Comparison of ENCODE assay signal across 36 cellular contexts in genomic region chr2:141565597-141565996, GRCh38.
"Had no signal": no experiment of that assay in that cellular context is flagged by ENCODE, and none has a peak within 500 bp of the region (broad histone marks: within the 10 kb centered on the region; RNA-seq: fewer than 3 reads in every experiment).

No MANE protein-coding gene starts in this region.

- H3K36me3 ChIP-seq: ascending aorta, WERI-Rb-1 had no signal

- H3K27me3 ChIP-seq: ascending aorta had no signal

- H3K4me1 Mint-ChIP-seq: activated CD4-positive, alpha-beta memory T cell treated with anti-CD3 and anti-CD28 coated beads, Interleukin-2, amount 10 ng/mL, durations not matched to agents 7 days and 5 days; activated CD4-positive, alpha-beta T cell treated with anti-CD3 and anti-CD28 coated beads for 36 hours; activated CD4-positive, alpha-beta T cell treated with anti-CD3 and anti-CD28 coated beads, Interleukin-2, amount 10 ng/mL, durations not matched to agents 7 days and 5 days; activated CD8-positive, alpha-beta memory T cell treated with anti-CD3 and anti-CD28 coated beads, Interleukin-2, amount 10 ng/mL, durations not matched to agents 7 days and 5 days; activated naive CD4-positive, alpha-beta T cell treated with anti-CD3 and anti-CD28 coated beads, Interleukin-2, amount 10 ng/mL, durations not matched to agents 7 days and 5 days; activated naive CD4-positive, alpha-beta T cell treated with anti-CD3 and anti-CD28 coated beads, Interleukin-2, amount 50 U/mL, for 24 hours; activated naive CD8-positive, alpha-beta T cell treated with anti-CD3 and anti-CD28 coated beads, Interleukin-2, amount 10 ng/mL, durations not matched to agents 7 days and 5 days; activated naive CD8-positive, alpha-beta T cell treated with anti-CD3 and anti-CD28 coated beads, Interleukin-2, amount 50 U/mL, for 24 hours had no signal

- H3K9me3 ChIP-seq: ascending aorta had no signal

- H3K4me3 ChIP-seq: ascending aorta had no signal

- H3K36me3 Mint-ChIP-seq: activated CD8-positive, alpha-beta memory T cell treated with anti-CD3 and anti-CD28 coated beads, Interleukin-2, amount 10 ng/mL, durations not matched to agents 7 days and 5 days; activated naive CD4-positive, alpha-beta T cell treated with anti-CD3 and anti-CD28 coated beads, Interleukin-2, amount 10 ng/mL, durations not matched to agents 7 days and 5 days; activated naive CD4-positive, alpha-beta T cell treated with anti-CD3 and anti-CD28 coated beads, Interleukin-2, amount 50 U/mL, for 24 hours; activated naive CD8-positive, alpha-beta T cell; activated naive CD8-positive, alpha-beta T cell treated with anti-CD3 and anti-CD28 coated beads, Interleukin-2, amount 10 ng/mL, durations not matched to agents 7 days and 5 days; brain; WTC11 had no signal

- H3K4me1 ChIP-seq: ascending aorta had no signal

- H3K27me3 Mint-ChIP-seq: activated CD4-positive, alpha-beta memory T cell treated with anti-CD3 and anti-CD28 coated beads, Interleukin-2, amount 10 ng/mL, durations not matched to agents 7 days and 5 days; activated CD4-positive, alpha-beta T cell treated with anti-CD3 and anti-CD28 coated beads for 36 hours; activated CD4-positive, alpha-beta T cell treated with anti-CD3 and anti-CD28 coated beads, Interleukin-2, amount 10 ng/mL, durations not matched to agents 7 days and 5 days; activated CD8-positive, alpha-beta memory T cell treated with anti-CD3 and anti-CD28 coated beads, Interleukin-2, amount 10 ng/mL, durations not matched to agents 7 days and 5 days; activated naive CD4-positive, alpha-beta T cell treated with anti-CD3 and anti-CD28 coated beads, Interleukin-2, amount 10 ng/mL, durations not matched to agents 7 days and 5 days; activated naive CD4-positive, alpha-beta T cell treated with anti-CD3 and anti-CD28 coated beads, Interleukin-2, amount 50 U/mL, for 24 hours; activated naive CD8-positive, alpha-beta T cell; activated naive CD8-positive, alpha-beta T cell treated with anti-CD3 and anti-CD28 coated beads, Interleukin-2, amount 10 ng/mL, durations not matched to agents 7 days and 5 days; activated naive CD8-positive, alpha-beta T cell treated with anti-CD3 and anti-CD28 coated beads, Interleukin-2, amount 50 U/mL, for 24 hours; activated T-cell treated with anti-CD3 and anti-CD28 coated beads, Interleukin-2, amount 50 U/mL, for 24 hours; brain had no signal

- H3K4me3 Mint-ChIP-seq: activated CD4-positive, alpha-beta memory T cell treated with anti-CD3 and anti-CD28 coated beads, Interleukin-2, amount 10 ng/mL, durations not matched to agents 7 days and 5 days; activated CD4-positive, alpha-beta T cell treated with anti-CD3 and anti-CD28 coated beads for 36 hours; activated CD4-positive, alpha-beta T cell treated with anti-CD3 and anti-CD28 coated beads, Interleukin-2, amount 10 ng/mL, durations not matched to agents 7 days and 5 days; activated CD8-positive, alpha-beta memory T cell treated with anti-CD3 and anti-CD28 coated beads, Interleukin-2, amount 10 ng/mL, durations not matched to agents 7 days and 5 days; activated CD8-positive, alpha-beta T cell treated with anti-CD3 and anti-CD28 coated beads, Interleukin-2, amount 10 ng/mL, durations not matched to agents 7 days and 5 days; activated naive CD4-positive, alpha-beta T cell treated with anti-CD3 and anti-CD28 coated beads, Interleukin-2, amount 10 ng/mL, durations not matched to agents 7 days and 5 days; activated naive CD4-positive, alpha-beta T cell treated with anti-CD3 and anti-CD28 coated beads, Interleukin-2, amount 50 U/mL, for 24 hours; activated naive CD8-positive, alpha-beta T cell; activated naive CD8-positive, alpha-beta T cell treated with anti-CD3 and anti-CD28 coated beads, Interleukin-2, amount 10 ng/mL, durations not matched to agents 7 days and 5 days; activated naive CD8-positive, alpha-beta T cell treated with anti-CD3 and anti-CD28 coated beads, Interleukin-2, amount 50 U/mL, for 24 hours; activated T-cell treated with anti-CD3 and anti-CD28 coated beads, Interleukin-2, amount 50 U/mL, for 24 hours; brain; T-helper 1 cell treated with Interleukin-12 subunit alpha and Interleukin-12 subunit beta and Interleukin-4 antibody, amounts not matched to agents 30 μg/mL and 1 μg/mL, for 36 hours; T-helper 2 cell treated with Interferon-gamma antibody and Interleukin-4, amounts not matched to agents 5 μg/mL and 100 μg/mL, for 36 hours; WTC11 had no signal

- H3K27ac Mint-ChIP-seq: activated CD4-positive, alpha-beta memory T cell treated with anti-CD3 and anti-CD28 coated beads, Interleukin-2, amount 10 ng/mL, durations not matched to agents 7 days and 5 days; activated CD4-positive, alpha-beta T cell treated with anti-CD3 and anti-CD28 coated beads for 36 hours; activated CD4-positive, alpha-beta T cell treated with anti-CD3 and anti-CD28 coated beads, Interleukin-2, amount 10 ng/mL, durations not matched to agents 7 days and 5 days; activated CD8-positive, alpha-beta memory T cell treated with anti-CD3 and anti-CD28 coated beads, Interleukin-2, amount 10 ng/mL, durations not matched to agents 7 days and 5 days; activated CD8-positive, alpha-beta T cell treated with anti-CD3 and anti-CD28 coated beads, Interleukin-2, amount 10 ng/mL, durations not matched to agents 7 days and 5 days; activated naive CD4-positive, alpha-beta T cell treated with anti-CD3 and anti-CD28 coated beads, Interleukin-2, amount 10 ng/mL, durations not matched to agents 7 days and 5 days; activated naive CD4-positive, alpha-beta T cell treated with anti-CD3 and anti-CD28 coated beads, Interleukin-2, amount 50 U/mL, for 24 hours; activated naive CD8-positive, alpha-beta T cell; activated naive CD8-positive, alpha-beta T cell treated with anti-CD3 and anti-CD28 coated beads, Interleukin-2, amount 10 ng/mL, durations not matched to agents 7 days and 5 days; activated naive CD8-positive, alpha-beta T cell treated with anti-CD3 and anti-CD28 coated beads, Interleukin-2, amount 50 U/mL, for 24 hours; activated T-cell treated with anti-CD3 and anti-CD28 coated beads, Interleukin-2, amount 50 U/mL, for 24 hours; activated T-helper 2 cell treated with anti-CD3 and anti-CD28 coated beads, Interferon-gamma antibody, Interleukin-2, Interleukin-4, amounts not matched to agents 10 μg/mL and 5 μg/mL and 100 μg/mL, durations not matched to agents 14 hours and 24 hours and 36 hours; brain; T-helper 1 cell treated with Interleukin-12 subunit alpha and Interleukin-12 subunit beta and Interleukin-4 antibody, amounts not matched to agents 30 μg/mL and 1 μg/mL, for 36 hours; T-helper 2 cell treated with Interferon-gamma antibody and Interleukin-4, amounts not matched to agents 5 μg/mL and 100 μg/mL, for 36 hours; WTC11 had no signal

- H3K9me3 Mint-ChIP-seq: activated CD4-positive, alpha-beta T cell treated with anti-CD3 and anti-CD28 coated beads, Interleukin-2, amount 10 ng/mL, durations not matched to agents 7 days and 5 days; activated naive CD4-positive, alpha-beta T cell treated with anti-CD3 and anti-CD28 coated beads, Interleukin-2, amount 50 U/mL, for 24 hours; activated naive CD8-positive, alpha-beta T cell treated with anti-CD3 and anti-CD28 coated beads, Interleukin-2, amount 10 ng/mL, durations not matched to agents 7 days and 5 days; activated naive CD8-positive, alpha-beta T cell treated with anti-CD3 and anti-CD28 coated beads, Interleukin-2, amount 50 U/mL, for 24 hours; activated T-cell treated with anti-CD3 and anti-CD28 coated beads, Interleukin-2, amount 50 U/mL, for 24 hours; brain; T-helper 1 cell treated with Interleukin-12 subunit alpha and Interleukin-12 subunit beta and Interleukin-4 antibody, amounts not matched to agents 30 μg/mL and 1 μg/mL, for 36 hours; WTC11 had no signal

- ATAC-seq: activated CD4-positive, alpha-beta T cell treated with anti-CD3 and anti-CD28 coated beads for 36 hours; activated CD4-positive, CD25-positive, alpha-beta regulatory T cell treated with anti-CD3 and anti-CD28 coated beads, Interleukin-2, amount 50 U/mL, for 24 hours; activated CD8-positive, alpha-beta memory T cell treated with anti-CD3 and anti-CD28 coated beads, Interleukin-2, amount 10 ng/mL, durations not matched to agents 7 days and 5 days; activated CD8-positive, alpha-beta T cell treated with anti-CD3 and anti-CD28 coated beads, Interleukin-2, amount 10 ng/mL, durations not matched to agents 7 days and 5 days; activated naive CD8-positive, alpha-beta T cell treated with anti-CD3 and anti-CD28 coated beads, Interleukin-2, amount 50 U/mL, for 24 hours; WTC11 had no signal

- FAIRE-seq: TTC549 had no signal

- H3K27ac ChIP-seq: ascending aorta, WERI-Rb-1 had no signal

- DNase-seq: activated CD4-positive, alpha-beta memory T cell treated with anti-CD3 and anti-CD28 coated beads, Interleukin-2, amount 10 ng/mL, durations not matched to agents 7 days and 5 days; activated CD4-positive, alpha-beta T cell treated with anti-CD3 and anti-CD28 coated beads for 1 hour; activated CD4-positive, alpha-beta T cell treated with anti-CD3 and anti-CD28 coated beads for 36 hours; activated CD4-positive, alpha-beta T cell treated with anti-CD3 and anti-CD28 coated beads for 48 hours; activated CD4-positive, alpha-beta T cell treated with anti-CD3 and anti-CD28 coated beads, Interleukin-2, amount 10 ng/mL, durations not matched to agents 7 days and 5 days; activated CD4-positive, alpha-beta T cell treated with anti-CD3 and anti-CD28 coated beads, Interleukin-2, amount 50 U/mL, for 48 hours; activated CD4-positive, CD25-positive, alpha-beta regulatory T cell; activated CD8-positive, alpha-beta memory T cell treated with anti-CD3 and anti-CD28 coated beads for 24 hours; activated CD8-positive, alpha-beta memory T cell treated with anti-CD3 and anti-CD28 coated beads, Interleukin-2, amount 10 ng/mL, durations not matched to agents 7 days and 5 days; activated CD8-positive, alpha-beta memory T cell treated with anti-CD3 and anti-CD28 coated beads, Interleukin-2, amount 50 U/mL, for 48 hours; activated CD8-positive, alpha-beta T cell treated with anti-CD3 and anti-CD28 coated beads, Interleukin-2, amount 10 ng/mL, durations not matched to agents 7 days and 5 days; activated effector memory CD4-positive, alpha-beta T cell treated with Interleukin-2 at 50 U/mL for 16 hours; activated gamma-delta T cell; activated naive CD4-positive, alpha-beta T cell treated with anti-CD3 and anti-CD28 coated beads, Interleukin-2, amount 10 ng/mL, durations not matched to agents 7 days and 5 days; activated naive CD4-positive, alpha-beta T cell treated with Interleukin-2 at 50 U/mL for 16 hours; activated naive CD8-positive, alpha-beta T cell treated with anti-CD3 and anti-CD28 coated beads, Interleukin-2, amount 10 ng/mL, durations not matched to agents 7 days and 5 days; activated naive CD8-positive, alpha-beta T cell treated with anti-CD3 and anti-CD28 coated beads, Interleukin-2, amount 50 U/mL, for 24 hours; activated T-cell treated with anti-CD3 and anti-CD28 coated beads, Interleukin-2, amount 50 U/mL, for 24 hours; activated T-cell treated with anti-CD3 and anti-CD28 coated beads, Interleukin-2, amount 50 U/mL, for 48 hours; amygdala; anterior cingulate cortex; central memory CD4-positive, alpha-beta T cell; T-helper 1 cell; T-helper 2 cell; T-helper 9 cell; WERI-Rb-1 had no signal
